8 cellular contexts compared by ENCODE assay signal in the genomic region with DNA sequence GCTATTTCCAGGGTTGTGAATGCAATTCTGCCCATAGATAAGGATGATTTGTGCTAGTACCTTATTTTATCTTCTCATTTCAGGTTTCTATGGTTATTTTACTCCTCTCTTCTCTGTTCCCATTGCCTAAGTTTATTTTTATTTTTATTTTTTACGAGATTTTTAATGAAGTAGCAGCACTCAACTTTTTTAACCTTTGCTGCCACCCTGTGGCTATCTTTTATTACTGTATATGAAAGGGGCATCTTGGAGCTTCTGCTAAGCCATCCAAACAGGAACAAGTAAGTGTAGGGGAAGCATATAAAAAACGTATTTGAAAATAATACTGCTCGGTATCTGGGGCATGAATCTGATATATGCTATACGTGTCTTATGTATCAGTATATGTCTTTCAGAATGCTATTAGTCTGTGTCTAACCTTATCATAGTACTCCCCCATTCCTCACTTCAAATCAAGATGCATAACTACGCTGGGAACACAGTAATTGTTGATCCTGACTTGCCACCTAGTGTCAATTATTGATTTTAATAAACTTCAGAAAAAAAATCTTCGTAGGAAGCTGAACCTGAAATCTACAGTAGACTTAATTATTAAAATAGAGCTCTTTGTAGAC.
A peak's percentile ranks its signal among the peaks of the same experiment; 100 is the strongest.
DNase-seq lines count a peak whose midpoint lies in the region; ATAC-seq and TF ChIP-seq lines count a peak whose summit lies in the region.

No MANE protein-coding gene starts in this region.

- H3K36me3 Mint-ChIP-seq in activated naive CD4-positive, alpha-beta T cell treated with anti-CD3 and anti-CD28 coated beads, Interleukin-2, amount 50 U/mL, for 72 hours = peaks cover 0 to 7% of the 10 kb centered on the region in 2 donors

- TF ChIP-seq EP300 in suprapubic skin (IDR thresholded peaks at IDR 0.05) = no peak

- no peak overlapping the region for H3K4me2 ChIP-seq in MM.1S (ENCODE audit: low read depth, low read length)
- no peak overlapping the region for H3K4me2 ChIP-seq in hepatocyte

- H3K79me2 ChIP-seq in MM.1S (ENCODE audit: low read length) (no peaks in the 10 kb centered on the region), hepatocyte (no peaks in the 10 kb centered on the region)

- H3K27ac ChIP-seq in MM.1S (ENCODE audit: low read length) (no peak overlapping the region), hepatocyte (no peak overlapping the region), suprapubic skin (no peak overlapping the region)

- H3F3A ChIP-seq in MM.1S (ENCODE audit: insufficient read depth, low read length) = no peaks in the 10 kb centered on the region

- no peaks in the 10 kb centered on the region for H4K20me1 ChIP-seq in MM.1S (ENCODE audit: insufficient read depth, low read length)
- H4K20me1 ChIP-seq in hepatocyte (ENCODE audit: insufficient read depth, poor library complexity, severe bottlenecking) = no peaks in the 10 kb centered on the region

- H3K4me1 ChIP-seq in MM.1S (ENCODE audit: low read length) = 0 out of 2 replicates have a peak, but pooled peaks cover 6% of the 10 kb centered on the region
- no peaks in the 10 kb centered on the region for H3K4me1 ChIP-seq in hepatocyte (ENCODE audit: insufficient read depth)
- H3K4me1 ChIP-seq in suprapubic skin = peaks cover 3% of the 10 kb centered on the region

- H3K9me2 ChIP-seq in MM.1S (replicated peaks; ENCODE audit: insufficient read depth, low read length) = no peaks in the 10 kb centered on the region
- H3K9me2 ChIP-seq in hepatocyte (replicated peaks; ENCODE audit: insufficient read depth) = no peaks in the 10 kb centered on the region

- no peak for TF ChIP-seq POLR2A in suprapubic skin (IDR thresholded peaks at IDR 0.05)

- peak; percentile 59 to 65 for ATAC-seq in activated naive CD4-positive, alpha-beta T cell treated with anti-CD3 and anti-CD28 coated beads, Interleukin-2, amount 50 U/mL, for 72 hours
- no peak for ATAC-seq in GM19324 (IDR thresholded peaks at IDR 0.05; ENCODE audit: low FRiP score, unreplicated experiment)

- H3K27me3 ChIP-seq in MM.1S (replicated peaks; ENCODE audit: insufficient read depth, low read length) = no peaks in the 10 kb centered on the region
- no peaks in the 10 kb centered on the region for H3K27me3 ChIP-seq in hepatocyte
- H3K27me3 ChIP-seq in suprapubic skin = no peaks in the 10 kb centered on the region

- WGBS in hepatocyte (ENCODE audit: low lambda C conversion rate, missing lambda C conversion rate) = 29% methylated on average over 6 of the region's 6 CpGs
- WGBS in suprapubic skin = 29% methylated on average over 6 of the region's 6 CpGs

- H3K9me3 Mint-ChIP-seq in activated naive CD4-positive, alpha-beta T cell treated with anti-CD3 and anti-CD28 coated beads, Interleukin-2, amount 50 U/mL, for 72 hours = peaks cover 0 to 6% of the 10 kb centered on the region in 2 donors

- peak; percentile 30 to 55 for DNase-seq in activated CD4-positive, alpha-beta T cell treated with anti-CD3 and anti-CD28 coated beads for 4 hours
- DNase-seq in activated CD4-positive, alpha-beta T cell treated with anti-CD3 and anti-CD28 coated beads, Interleukin-2, amount 50 U/mL, for 1 hour = no peak
- DNase-seq in MM.1S = peak; percentile 39
- DNase-seq in activated naive CD4-positive, alpha-beta T cell treated with anti-CD3 and anti-CD28 coated beads, Interleukin-2, amount 50 U/mL, for 72 hours (ENCODE audit: low spot score in 2 of 2) = peak in 1 of 2 donors; percentile 34
- peak; percentile 67 for DNase-seq in hepatocyte (ENCODE audit: low spot score)
- DNase-seq in suprapubic skin (ENCODE audit: low spot score in 2 of 2) = no peak
- DNase-seq in NCI-H1436 (lab: John Stamatoyannopoulos, UW) = no peak

- H3K4me3 ChIP-seq in MM.1S (ENCODE audit: low read length) (no peak overlapping the region), hepatocyte (no peak overlapping the region), suprapubic skin (no peak overlapping the region)

- H3K36me3 ChIP-seq in MM.1S (replicated peaks; ENCODE audit: insufficient read depth, low read length) (no peaks in the 10 kb centered on the region), hepatocyte (replicated peaks; ENCODE audit: insufficient read depth, low read depth) (no peaks in the 10 kb centered on the region), suprapubic skin (no peaks in the 10 kb centered on the region)

- H3K27ac Mint-ChIP-seq in activated naive CD4-positive, alpha-beta T cell treated with anti-CD3 and anti-CD28 coated beads, Interleukin-2, amount 50 U/mL, for 72 hours = peak overlapping the region in 1 of 2 donors; percentile 51

- TF ChIP-seq CTCF in MM.1S (IDR thresholded peaks at IDR 0.05; ENCODE audit: low read length) (peak; percentile 55), hepatocyte (IDR thresholded peaks at IDR 0.05; ENCODE audit: poor library complexity) (peak; percentile 70), suprapubic skin (IDR thresholded peaks at IDR 0.05) (peak; percentile 12 to 40)

- H3K9ac ChIP-seq in MM.1S (ENCODE audit: low read length) = no peak overlapping the region

- H3K9me3 ChIP-seq in MM.1S (replicated peaks; ENCODE audit: insufficient read depth, low read length) (no peaks in the 10 kb centered on the region), hepatocyte (ENCODE audit: low read depth) (no peaks in the 10 kb centered on the region), suprapubic skin (no peaks in the 10 kb centered on the region)

- H2AFZ ChIP-seq in MM.1S (ENCODE audit: low read length) = no peak overlapping the region
- no peak overlapping the region for H2AFZ ChIP-seq in hepatocyte

Comparison
In these comparisons a context has a peak if more than half of its experiments do, and no peak if none do; other contexts are left out.
1. DNase-seq: peak in activated CD4-positive, alpha-beta T cell treated with anti-CD3 and anti-CD28 coated beads for 4 hours (2 of 2), MM.1S (single experiment) and hepatocyte (single experiment); none in activated CD4-positive, alpha-beta T cell treated with anti-CD3 and anti-CD28 coated beads, Interleukin-2, amount 50 U/mL, for 1 hour (single experiment), suprapubic skin (0 of 2) and NCI-H1436 (single experiment).
2. Peak in every context shown above with its lines, with median percentiles within 50 percentile points of each other: CTCF ChIP-seq.